ENCODE assay signal across 14 cellular contexts in the genomic region with DNA sequence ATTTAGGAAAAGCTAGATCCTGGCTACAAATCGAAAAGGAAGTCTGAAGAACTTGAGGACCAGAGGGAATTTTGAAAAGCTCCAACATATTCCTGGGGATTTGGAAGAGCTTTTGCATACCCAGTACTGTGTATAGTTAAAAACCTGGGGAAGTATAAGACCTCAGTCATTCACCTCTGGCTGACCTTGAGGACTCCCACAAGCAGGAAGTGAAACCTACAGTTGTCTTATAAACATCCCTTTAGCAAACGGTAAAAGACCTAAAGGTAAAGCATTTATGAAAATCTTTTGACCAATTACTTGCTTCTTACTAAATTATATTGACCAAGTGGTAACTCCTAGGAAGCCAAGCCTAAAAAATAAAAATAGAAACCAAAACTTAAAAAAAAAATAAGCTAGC.
A peak's percentile ranks its signal among the peaks of the same experiment; 100 is the strongest.
DNase-seq lines count a peak whose midpoint lies in the region; ATAC-seq, FAIRE-seq and TF ChIP-seq lines count a peak whose summit lies in the region.
"Had no signal": no experiment of that assay in that cellular context is flagged by ENCODE, and none has a peak within 500 bp of the region (broad histone marks: within the 10 kb centered on the region; RNA-seq: fewer than 3 reads in every experiment).

No MANE protein-coding gene starts in this region.

- no peak for FAIRE-seq in GM12878 (lab: Jason Lieb, UNC)

- no peak overlapping the region for H3K27ac Mint-ChIP-seq in osteocyte (ENCODE audit: unreplicated experiment)

- no peaks in the 10 kb centered on the region for H3K4me1 Mint-ChIP-seq in osteocyte (ENCODE audit: unreplicated experiment)

- H3K36me3 ChIP-seq in GM12878 (ENCODE audit: control insufficient read depth in 2 of 2, insufficient read depth in 2 of 2, low read length in 1 of 2) (no peaks in the 10 kb centered on the region), mucosa of descending colon (ENCODE audit: low read depth) (no peaks in the 10 kb centered on the region)
- H3K36me3 ChIP-seq: SJSA1, upper lobe of right lung had no signal

- no TSS peak for BruUV-seq in GM12878 (replicated peaks; lab: Mats Ljungman, UMichigan)

- DNase-seq in GM12878 (ENCODE audit: low read depth, low spot score): no peak
- no peak for DNase-seq in NCI-H82 (lab: John Stamatoyannopoulos, UW)
- no peak for DNase-seq in mucosa of descending colon
- no peak for DNase-seq in foreskin melanocyte
- DNase-seq in osteocyte (ENCODE audit: extremely low spot score, unreplicated experiment): no peak
- DNase-seq: activated CD4-positive, alpha-beta T cell treated with anti-CD3 and anti-CD28 coated beads for 1 hour; activated effector memory CD4-positive, alpha-beta T cell treated with anti-CD3 and anti-CD28 coated beads, Interleukin-2, amount 50 U/mL, for 16 hours; central memory CD4-positive, alpha-beta T cell; NCI-H446; upper lobe of right lung had no signal

- intact Hi-C loops in GM12878 (cut with micrococcal nuclease; ENCODE audit: unreplicated experiment): no loop called here
- intact Hi-C loops in mucosa of descending colon (cut with DNase I, micrococcal nuclease): no loop called here

- WGBS in GM12878 (ENCODE audit: insufficient coverage, insufficient replicate concordance, low lambda C conversion rate, missing lambda C conversion rate): 5% methylated on average over 2 of the region's 2 CpGs

- no peak for TF ChIP-seq RAD21 in GM12878 (IDR thresholded peaks at IDR 0.05; ENCODE audit: insufficient read depth, low read depth, low read length)

- no peak overlapping the region for H3K27ac ChIP-seq in GM12878 (ENCODE audit: control insufficient read depth, insufficient read depth)
- H3K27ac ChIP-seq: SJSA1, upper lobe of right lung had no signal

- RAD21 ChIA-PET in GM12878 (lab: Charles Lee; ENCODE audit: unreplicated experiment): no interaction called here

- no peak for TF ChIP-seq CTCF in GM12878 (IDR thresholded peaks at IDR 0.05 in 2 of 3, conservative IDR thresholded peaks at IDR 0.05 in 1 of 3; ENCODE audit: control insufficient read depth in 2 of 3, extremely low read depth in 1 of 3, insufficient read depth in 1 of 3, low read depth in 3 of 3, low read length in 3 of 3)
- no peak for TF ChIP-seq CTCF in mucosa of descending colon (IDR thresholded peaks at IDR 0.05)
- no peak for TF ChIP-seq CTCF in osteocyte (IDR thresholded peaks at IDR 0.05)

- H3K9me3 ChIP-seq in GM12878 (replicated peaks; ENCODE audit: control insufficient read depth, insufficient read depth, low read length) (no peaks in the 10 kb centered on the region; the same call in 2 of the 3 replicates), mucosa of descending colon (no peaks in the 10 kb centered on the region)
- H3K9me3 ChIP-seq: SJSA1, upper lobe of right lung had no signal

- in situ Hi-C loops in GM12878 (cut with MboI): no loop called here

- ATAC-seq in GM18909 (IDR thresholded peaks at IDR 0.05; ENCODE audit: poor library complexity, unreplicated experiment): peak; percentile 99
- ATAC-seq in GM21717 (IDR thresholded peaks at IDR 0.05; ENCODE audit: unreplicated experiment): peak; percentile 81
- peak; percentile 95 for ATAC-seq in HG03354 (IDR thresholded peaks at IDR 0.05; ENCODE audit: poor library complexity, severe bottlenecking, unreplicated experiment)
- ATAC-seq in GM12878: peak; percentile 66
- ATAC-seq in mucosa of descending colon: no peak
- ATAC-seq: upper lobe of right lung had no signal

- no peak for TF ChIP-seq POLR2A in GM12878 (IDR thresholded peaks at IDR 0.05; ENCODE audit: low read depth, low read length)

- H3K9me3 Mint-ChIP-seq in osteocyte (ENCODE audit: unreplicated experiment): no peaks in the 10 kb centered on the region

- no peak overlapping the region for H3K9ac ChIP-seq in GM12878 (ENCODE audit: control insufficient read depth, insufficient read depth, low read length)

- no peaks in the 10 kb centered on the region for H3K36me3 Mint-ChIP-seq in osteocyte (ENCODE audit: unreplicated experiment)

- POLR2A ChIA-PET in GM12878 (lab: Charles Lee): interaction anchor here (0.6 to 0.7 kb wide), 2 partner anchors 9 to 10 kb away, joined by 3 read pairs; no protein-coding TSS in a partner anchor

- no peaks in the 10 kb centered on the region for H3K27me3 Mint-ChIP-seq in osteocyte (ENCODE audit: unreplicated experiment)

- H3K4me3 ChIP-seq in GM12878 (no peak overlapping the region), mucosa of descending colon (no peak overlapping the region)
- H3K4me3 ChIP-seq: SJSA1, upper lobe of right lung had no signal

- no peak overlapping the region for H3K4me2 ChIP-seq in GM12878 (ENCODE audit: control insufficient read depth, insufficient read depth)

- H3K27me3 ChIP-seq in GM12878 (replicated peaks in 1 of 2; ENCODE audit: control insufficient read depth in 2 of 2, insufficient read depth in 2 of 2, low read length in 1 of 2): no peaks in the 10 kb centered on the region
- H3K27me3 ChIP-seq: SJSA1, upper lobe of right lung had no signal

- SMC1A ChIA-PET in GM12878 (lab: Charles Lee; ENCODE audit: uncharacterized antibody, unreplicated experiment): interaction anchor here (0.6 to 1.2 kb wide), 3 partner anchors 10 to 17 kb away, joined by 3 read pairs; no protein-coding TSS in a partner anchor

- H2AFZ ChIP-seq in GM12878 (ENCODE audit: control insufficient read depth, low read depth, low read length): no peak overlapping the region

- CTCF ChIA-PET in GM12878 (lab: Yijun Ruan, JAX): interaction anchor here (0.8 to 1.1 kb wide), 2 partner anchors 27 to 94 kb away, joined by 3 read pairs; no protein-coding TSS in a partner anchor

- no peak overlapping the region for H3K4me3 Mint-ChIP-seq in osteocyte (ENCODE audit: unreplicated experiment)

- no peaks in the 10 kb centered on the region for H4K20me1 ChIP-seq in GM12878 (ENCODE audit: control insufficient read depth, insufficient read depth)

- no peaks in the 10 kb centered on the region for H3K79me2 ChIP-seq in GM12878 (ENCODE audit: control insufficient read depth, insufficient read depth, low read length)

- TF ChIP-seq EP300 in GM12878 (IDR thresholded peaks at IDR 0.05; ENCODE audit: borderline replicate concordance in 1 of 2, control insufficient read depth in 1 of 2, low read depth in 2 of 2, low read length in 2 of 2): no peak

- H3K4me1 ChIP-seq in GM12878 (ENCODE audit: control insufficient read depth, insufficient read depth, low read length): no peaks in the 10 kb centered on the region
- H3K4me1 ChIP-seq in mucosa of descending colon (ENCODE audit: low read depth): no peaks in the 10 kb centered on the region
- H3K4me1 ChIP-seq: SJSA1, upper lobe of right lung had no signal

TF ChIP-seq in GM12878, 131 proteins besides CTCF, POLR2A, EP300 and RAD21:
- TF ChIP-seq, protein P1, sequence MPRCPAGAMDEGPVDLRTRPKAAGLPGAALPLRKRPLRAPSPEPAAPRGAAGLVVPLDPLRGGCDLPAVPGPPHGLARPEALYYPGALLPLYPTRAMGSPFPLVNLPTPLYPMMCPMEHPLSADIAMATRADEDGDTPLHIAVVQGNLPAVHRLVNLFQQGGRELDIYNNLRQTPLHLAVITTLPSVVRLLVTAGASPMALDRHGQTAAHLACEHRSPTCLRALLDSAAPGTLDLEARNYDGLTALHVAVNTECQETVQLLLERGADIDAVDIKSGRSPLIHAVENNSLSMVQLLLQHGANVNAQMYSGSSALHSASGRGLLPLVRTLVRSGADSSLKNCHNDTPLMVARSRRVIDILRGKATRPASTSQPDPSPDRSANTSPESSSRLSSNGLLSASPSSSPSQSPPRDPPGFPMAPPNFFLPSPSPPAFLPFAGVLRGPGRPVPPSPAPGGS (IDR thresholded peaks at IDR 0.05; ENCODE audit: borderline replicate concordance, insufficient read depth, low read depth, low read length, poor library complexity, severe bottlenecking): no peak
- TF ChIP-seq IKZF1 (conservative IDR thresholded peaks at IDR 0.05): 0 out of 2 replicates have a peak, but pooled peaks have one; percentile 25
- no peak for TF ChIP-seq ZBED1 (IDR thresholded peaks at IDR 0.05; ENCODE audit: borderline replicate concordance)
- peak; percentile 95 for TF ChIP-seq ESRRA (IDR thresholded peaks at IDR 0.05; ENCODE audit: low read length)
- TF ChIP-seq, protein P2, sequence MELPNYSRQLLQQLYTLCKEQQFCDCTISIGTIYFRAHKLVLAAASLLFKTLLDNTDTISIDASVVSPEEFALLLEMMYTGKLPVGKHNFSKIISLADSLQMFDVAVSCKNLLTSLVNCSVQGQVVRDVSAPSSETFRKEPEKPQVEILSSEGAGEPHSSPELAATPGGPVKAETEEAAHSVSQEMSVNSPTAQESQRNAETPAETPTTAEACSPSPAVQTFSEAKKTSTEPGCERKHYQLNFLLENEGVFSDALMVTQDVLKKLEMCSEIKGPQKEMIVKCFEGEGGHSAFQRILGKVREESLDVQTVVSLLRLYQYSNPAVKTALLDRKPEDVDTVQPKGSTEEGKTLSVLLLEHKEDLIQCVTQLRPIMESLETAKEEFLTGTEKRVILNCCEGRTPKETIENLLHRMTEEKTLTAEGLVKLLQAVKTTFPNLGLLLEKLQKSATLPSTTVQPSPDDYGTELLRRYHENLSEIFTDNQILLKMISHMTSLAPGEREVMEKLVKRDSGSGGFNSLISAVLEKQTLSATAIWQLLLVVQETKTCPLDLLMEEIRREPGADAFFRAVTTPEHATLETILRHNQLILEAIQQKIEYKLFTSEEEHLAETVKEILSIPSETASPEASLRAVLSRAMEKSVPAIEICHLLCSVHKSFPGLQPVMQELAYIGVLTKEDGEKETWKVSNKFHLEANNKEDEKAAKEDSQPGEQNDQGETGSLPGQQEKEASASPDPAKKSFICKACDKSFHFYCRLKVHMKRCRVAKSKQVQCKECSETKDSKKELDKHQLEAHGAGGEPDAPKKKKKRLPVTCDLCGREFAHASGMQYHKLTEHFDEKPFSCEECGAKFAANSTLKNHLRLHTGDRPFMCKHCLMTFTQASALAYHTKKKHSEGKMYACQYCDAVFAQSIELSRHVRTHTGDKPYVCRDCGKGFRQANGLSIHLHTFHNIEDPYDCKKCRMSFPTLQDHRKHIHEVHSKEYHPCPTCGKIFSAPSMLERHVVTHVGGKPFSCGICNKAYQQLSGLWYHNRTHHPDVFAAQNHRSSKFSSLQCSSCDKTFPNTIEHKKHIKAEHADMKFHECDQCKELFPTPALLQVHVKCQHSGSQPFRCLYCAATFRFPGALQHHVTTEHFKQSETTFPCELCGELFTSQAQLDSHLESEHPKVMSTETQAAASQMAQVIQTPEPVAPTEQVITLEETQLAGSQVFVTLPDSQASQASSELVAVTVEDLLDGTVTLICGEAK (IDR thresholded peaks at IDR 0.05; ENCODE audit: borderline replicate concordance): no peak
- peak; percentile 68; the same call in 1 of the 2 replicates for TF ChIP-seq SPI1 (IDR thresholded peaks at IDR 0.05; ENCODE audit: borderline replicate concordance, insufficient read depth, low read depth, low read length)
- no peak for TF ChIP-seq FOS (IDR thresholded peaks at IDR 0.05; ENCODE audit: borderline replicate concordance, extremely low read depth, insufficient read length)
- TF ChIP-seq NR2F1 (conservative IDR thresholded peaks at IDR 0.05): 0 out of 2 replicates have a peak, but pooled peaks have one; percentile 39
